In genomic region chr7:108526768-108527017, GRCh38 we compare ENCODE assay signal across 1 cellular context.
TF ChIP-seq lines count a peak whose summit lies in the region.

No MANE protein-coding gene starts in this region.

TF ChIP-seq in GM12878, 131 proteins besides CTCF, POLR2A, EP300 and RAD21:
- TF ChIP-seq SKIL (IDR thresholded peaks at IDR 0.05; ENCODE audit: low read depth, poor library complexity, severe bottlenecking) (peak; percentile 15), NKRF (conservative IDR thresholded peaks at IDR 0.05) (no peak)
TF ChIP-seq in GM12878: peak in this region for 1.
